In genomic region chr4:1777822-1778641, GRCh38 we compare ENCODE assay signal across 1 cellular context.
TF ChIP-seq lines count a peak whose summit lies in the region.

No MANE protein-coding gene starts in this region.

TF ChIP-seq in HepG2, 621 proteins besides CTCF, POLR2A, EP300 and RAD21 (continued from another document and continues in another):
- TF ChIP-seq ZBTB33 (CRISPR knock-in tag; IDR thresholded peaks at IDR 0.05), result peak; percentile 59; the same call in 1 of the 2 replicates
- TF ChIP-seq TEAD2 (CRISPR knock-in tag; IDR thresholded peaks at IDR 0.05), result no peak
- peak; percentile 52; the same call in 1 of the 2 replicates for TF ChIP-seq RXRB (CRISPR knock-in tag; IDR thresholded peaks at IDR 0.05; ENCODE audit: borderline replicate concordance)
- TF ChIP-seq DRAP1 (CRISPR knock-in tag; IDR thresholded peaks at IDR 0.05), result no peak
- peak; percentile 70; the same call in 1 of the 2 replicates for TF ChIP-seq ZNF34 (CRISPR knock-in tag; IDR thresholded peaks at IDR 0.05; ENCODE audit: borderline replicate concordance)
- no peak for TF ChIP-seq ZNF549 (CRISPR knock-in tag; IDR thresholded peaks at IDR 0.05)
- TF ChIP-seq NR2F6 (IDR thresholded peaks at IDR 0.05), result no peak
- peak; percentile 63; the same call in 1 of the 2 replicates for TF ChIP-seq NR2F6 (CRISPR knock-in tag; IDR thresholded peaks at IDR 0.05)
- no peak for TF ChIP-seq MLX (CRISPR knock-in tag; IDR thresholded peaks at IDR 0.05)
- no peak for TF ChIP-seq CEBPZ (IDR thresholded peaks at IDR 0.05; ENCODE audit: low read length)
- TF ChIP-seq ELF3 (CRISPR knock-in tag; IDR thresholded peaks at IDR 0.05), result peak; percentile 71
- TF ChIP-seq STAG1 (CRISPR knock-in tag; IDR thresholded peaks at IDR 0.05), result peak; percentile 21; the same call in 1 of the 2 replicates
- peak; percentile 72; the same call in 1 of the 2 replicates for TF ChIP-seq BCL3 (CRISPR knock-in tag; IDR thresholded peaks at IDR 0.05)
- TF ChIP-seq ZNF747 (CRISPR knock-in tag; IDR thresholded peaks at IDR 0.05; ENCODE audit: borderline replicate concordance), result 0 out of 2 replicates have a peak, but pooled peaks have one; percentile 71
- peak; percentile 91 for TF ChIP-seq RCOR2 (CRISPR knock-in tag; IDR thresholded peaks at IDR 0.05)
- no peak for TF ChIP-seq THAP9 (CRISPR knock-in tag; IDR thresholded peaks at IDR 0.05; ENCODE audit: borderline replicate concordance)
- no peak; the same call in 1 of the 2 replicates for TF ChIP-seq GATAD2A (CRISPR knock-in tag; IDR thresholded peaks at IDR 0.05)
- TF ChIP-seq ZMAT3 (CRISPR knock-in tag; conservative IDR thresholded peaks at IDR 0.05), result no peak
- TF ChIP-seq PATZ1 (CRISPR knock-in tag; IDR thresholded peaks at IDR 0.05), result peak; percentile 98
- peak; percentile 43; the same call in 1 of the 2 replicates for TF ChIP-seq PHF20 (CRISPR knock-in tag; IDR thresholded peaks at IDR 0.05)
- peak; percentile 42 for TF ChIP-seq MED8 (CRISPR knock-in tag; IDR thresholded peaks at IDR 0.05; ENCODE audit: insufficient replicate concordance)
- peak; percentile 45; the same call in 1 of the 2 replicates for TF ChIP-seq NFYC (CRISPR knock-in tag; IDR thresholded peaks at IDR 0.05)
- TF ChIP-seq ZNF800 (CRISPR knock-in tag; IDR thresholded peaks at IDR 0.05), result no peak
- 0 out of 2 replicates have a peak, but pooled peaks have one; percentile 16 for TF ChIP-seq KDM4B (CRISPR knock-in tag; IDR thresholded peaks at IDR 0.05)
- TF ChIP-seq ARNTL (CRISPR knock-in tag; IDR thresholded peaks at IDR 0.05), result peak; percentile 69; the same call in 1 of the 2 replicates
- 0 out of 2 replicates have a peak, but pooled peaks have one; percentile 79 for TF ChIP-seq ZSCAN12 (CRISPR knock-in tag; IDR thresholded peaks at IDR 0.05)
- TF ChIP-seq ZNF792 (CRISPR knock-in tag; IDR thresholded peaks at IDR 0.05), result 0 out of 2 replicates have a peak, but pooled peaks have one; percentile 23
- TF ChIP-seq SRY (CRISPR knock-in tag; IDR thresholded peaks at IDR 0.05), result no peak
- peak; percentile 17; the same call in 1 of the 2 replicates for TF ChIP-seq SOX13 (IDR thresholded peaks at IDR 0.05)
- TF ChIP-seq SOX13 (CRISPR knock-in tag; conservative IDR thresholded peaks at IDR 0.05 in 1 of 2, IDR thresholded peaks at IDR 0.05 in 1 of 2), result peak in 1 of 2 experiments; percentile 91; a peak in 2 of 4 replicates
- TF ChIP-seq ZHX2 (IDR thresholded peaks at IDR 0.05; ENCODE audit: low read depth), result no peak
- TF ChIP-seq ZHX2 (CRISPR knock-in tag; IDR thresholded peaks at IDR 0.05; ENCODE audit: borderline replicate concordance), result 0 out of 2 replicates have a peak, but pooled peaks have one; percentile 31
- TF ChIP-seq MYC (CRISPR knock-in tag; IDR thresholded peaks at IDR 0.05; ENCODE audit: borderline replicate concordance), result peak; percentile 67
- TF ChIP-seq ZNF768 (CRISPR knock-in tag; IDR thresholded peaks at IDR 0.05), result no peak
- TF ChIP-seq BHLHE40 (IDR thresholded peaks at IDR 0.05; ENCODE audit: low read length), result peak; percentile 69
- TF ChIP-seq NCOA2 (CRISPR knock-in tag; IDR thresholded peaks at IDR 0.05), result peak; percentile 38; the same call in 1 of the 2 replicates
- 0 out of 2 replicates have a peak, but pooled peaks have one; percentile 53 for TF ChIP-seq ZNF598 (CRISPR knock-in tag; IDR thresholded peaks at IDR 0.05; ENCODE audit: borderline replicate concordance)
- no peak for TF ChIP-seq SNRNP70 (IDR thresholded peaks at IDR 0.05; ENCODE audit: low read depth, low read length)
- TF ChIP-seq NCOA1 (CRISPR knock-in tag; IDR thresholded peaks at IDR 0.05), result no peak; the same call in 1 of the 2 replicates
- peak; percentile 40 for TF ChIP-seq CCAR2 (optimal IDR thresholded peaks at IDR 0.05; ENCODE audit: low read depth, low read length)
